Comparison of ENCODE assay signal across 1 cellular context in genomic region chr22:29267858-29268510, GRCh38.
TF ChIP-seq lines count a peak whose summit lies in the region.

TSS of gene EWSR1 (plus strand) at chr22:29268268. CDS start at chr22:29268337, 69 bp downstream.
TSS of gene RHBDD3 (minus strand) at chr22:29267981. CDS start at chr22:29265626, 2,355 bp downstream.

TF ChIP-seq in GM12878, 131 proteins besides CTCF, POLR2A, EP300 and RAD21 (continued from another document and continues in another):
- TF ChIP-seq ZBTB11 (CRISPR knock-in tag; IDR thresholded peaks at IDR 0.05), result no peak
- TF ChIP-seq SMARCA5 (IDR thresholded peaks at IDR 0.05), result no peak
- no peak for TF ChIP-seq MYC (IDR thresholded peaks at IDR 0.05; ENCODE audit: insufficient read depth, insufficient read length, insufficient replicate concordance, low read length, severe bottlenecking)
- TF ChIP-seq E4F1 (IDR thresholded peaks at IDR 0.05; ENCODE audit: borderline replicate concordance, partially characterized antibody), result peak; percentile 93
- TF ChIP-seq MEF2A (IDR thresholded peaks at IDR 0.05; ENCODE audit: insufficient read depth, low read depth, low read length), result 0 out of 2 replicates have a peak, but pooled peaks have one; percentile 37
- TF ChIP-seq KDM1A (IDR thresholded peaks at IDR 0.05; ENCODE audit: borderline replicate concordance), result no peak
- no peak for TF ChIP-seq STAT3 (IDR thresholded peaks at IDR 0.05; ENCODE audit: low read depth, low read length)
- TF ChIP-seq CREB1 (IDR thresholded peaks at IDR 0.05; ENCODE audit: low read depth), result peak; percentile 79
- no peak for TF ChIP-seq KAT2A (conservative IDR thresholded peaks at IDR 0.05; ENCODE audit: control insufficient read depth, low read depth, low read length)
- TF ChIP-seq CUX1 (IDR thresholded peaks at IDR 0.05; ENCODE audit: insufficient replicate concordance, low read depth, low read length), result no peak
- TF ChIP-seq TCF3 (IDR thresholded peaks at IDR 0.05; ENCODE audit: borderline replicate concordance, insufficient read depth, low read depth, low read length), result 0 out of 2 replicates have a peak, but pooled peaks have one; percentile 54
- peak; percentile 99 for TF ChIP-seq CHD1 (IDR thresholded peaks at IDR 0.05; ENCODE audit: low read depth, low read length)
- TF ChIP-seq BMI1 (IDR thresholded peaks at IDR 0.05; ENCODE audit: borderline replicate concordance), result no peak
- TF ChIP-seq NFXL1 (IDR thresholded peaks at IDR 0.05; ENCODE audit: borderline replicate concordance), result no peak
- peak; percentile 95 for TF ChIP-seq POLR2AphosphoS5 (IDR thresholded peaks at IDR 0.05; ENCODE audit: low read length)
- TF ChIP-seq HDGF (IDR thresholded peaks at IDR 0.05), result peak; percentile 85; the same call in 1 of the 2 replicates
- peak; percentile 90 for TF ChIP-seq NR2C1 (IDR thresholded peaks at IDR 0.05)
- TF ChIP-seq CREM (IDR thresholded peaks at IDR 0.05; ENCODE audit: low read depth), result peak; percentile 37; the same call in 1 of the 2 replicates
- peak; percentile 80; the same call in 1 of the 2 replicates for TF ChIP-seq RB1 (IDR thresholded peaks at IDR 0.05; ENCODE audit: borderline replicate concordance)
- TF ChIP-seq IKZF2 (IDR thresholded peaks at IDR 0.05), result peak; percentile 55 to 76
- no peak; the same call in 1 of the 2 replicates for TF ChIP-seq LARP7 (IDR thresholded peaks at IDR 0.05)
- no peak for TF ChIP-seq ATF2 (IDR thresholded peaks at IDR 0.05; ENCODE audit: low read length)
- TF ChIP-seq ASH2L (IDR thresholded peaks at IDR 0.05; ENCODE audit: borderline replicate concordance, low read depth), result peak; percentile 96; the same call in 1 of the 2 replicates
- peak; percentile 54; the same call in 1 of the 2 replicates for TF ChIP-seq PKNOX1 (IDR thresholded peaks at IDR 0.05)
- no peak for TF ChIP-seq EZH2 (IDR thresholded peaks at IDR 0.05; ENCODE audit: borderline replicate concordance, control insufficient read depth, low read depth, low read length)
- TF ChIP-seq NR2F1 (conservative IDR thresholded peaks at IDR 0.05), result peak; percentile 96
- no peak for TF ChIP-seq HCFC1 (IDR thresholded peaks at IDR 0.05; ENCODE audit: low read length)
- peak; percentile 29; the same call in 1 of the 2 replicates for TF ChIP-seq PRDM15 (CRISPR knock-in tag; IDR thresholded peaks at IDR 0.05)
- peak; percentile 75 for TF ChIP-seq E2F8 (IDR thresholded peaks at IDR 0.05; ENCODE audit: low read depth, partially characterized antibody)
- TF ChIP-seq ZNF622 (IDR thresholded peaks at IDR 0.05), result no peak
- TF ChIP-seq NFYA (IDR thresholded peaks at IDR 0.05; ENCODE audit: borderline replicate concordance, low read depth, low read length), result no peak
- TF ChIP-seq CBX3 (IDR thresholded peaks at IDR 0.05; ENCODE audit: borderline replicate concordance, low read depth), result no peak
- 0 out of 2 replicates have a peak, but pooled peaks have one; percentile 52 for TF ChIP-seq NFIC (IDR thresholded peaks at IDR 0.05; ENCODE audit: low read depth, low read length)
- no peak; the same call in 1 of the 2 replicates for TF ChIP-seq ELK1 (IDR thresholded peaks at IDR 0.05; ENCODE audit: low read depth, low read length)
- peak; percentile 44 for TF ChIP-seq SIX5 (IDR thresholded peaks at IDR 0.05; ENCODE audit: low read depth, low read length, severe bottlenecking)
- peak; percentile 65; the same call in 1 of the 2 replicates for TF ChIP-seq TBL1XR1 (IDR thresholded peaks at IDR 0.05; ENCODE audit: low read depth, low read length)
- peak; percentile 59 for TF ChIP-seq RAD51 (IDR thresholded peaks at IDR 0.05)
- no peak for TF ChIP-seq SMC3 (IDR thresholded peaks at IDR 0.05; ENCODE audit: borderline replicate concordance, low read length)
